Comparison of ENCODE assay signal across 8 cellular contexts in the genomic region with DNA sequence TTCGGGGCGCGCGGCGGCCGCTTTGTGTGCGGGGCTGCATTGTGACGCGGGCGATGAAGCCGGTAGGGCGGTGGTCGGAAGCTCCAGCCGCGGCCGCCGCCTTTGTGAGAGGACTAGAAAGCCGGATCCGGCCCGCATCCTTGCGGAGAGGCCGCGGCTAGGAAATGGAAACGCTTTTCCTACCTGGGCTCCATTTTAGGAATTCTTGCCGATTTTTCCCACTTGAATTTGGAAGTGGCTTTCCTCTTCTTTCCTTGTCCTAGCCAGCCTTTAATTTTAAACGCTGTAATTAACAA. TPM values are rescaled to one million over a fixed set of nuclear protein-coding genes. Genes with fewer than 3 reads are reported as not detected.
A peak's percentile ranks its signal among the peaks of the same experiment; 100 is the strongest.
DNase-seq lines count a peak whose midpoint lies in the region; ATAC-seq and TF ChIP-seq lines count a peak whose summit lies in the region.

No MANE protein-coding gene starts in this region.

- POLR2A ChIA-PET in CD4-positive, alpha-beta T cell (lab: Charles Lee), result interaction anchor here (0.8 to 20.8 kb wide), 20 partner anchors 9 to 759 kb away, joined by 3 to 1205 read pairs (median 8); partner anchors contain the start of genes OFD1, RAB9A and TRAPPC2

- H3K27me3 ChIP-seq in CD4-positive, alpha-beta T cell (ENCODE audit: control insufficient read depth, insufficient read depth, low read length), result no peaks in the 10 kb centered on the region

- intact Hi-C loops in CD4-positive, alpha-beta T cell (cut with DNase I, micrococcal nuclease), result loop anchor here (1.0 to 10.0 kb wide), 7 partner anchors 25 to 1059 kb away; partner anchors contain the start of gene TCEANC (in 1 of the 2)
- intact Hi-C loops in dendritic cell treated with granulocyte-macrophage colony-stimulating factor and Interleukin-4, amounts not matched to agents 40 ng/mL and 50 ng/mL, for 4 days (cut with micrococcal nuclease), result loop anchor here (2.0 to 5.0 kb wide), 3 partner anchors 19 to 117 kb away; no protein-coding TSS in a partner anchor

- peak overlapping the region; percentile 91 for H3K27ac ChIP-seq in CD4-positive, alpha-beta T cell (ENCODE audit: low read depth, low read length)

- CTCF ChIA-PET in CD4-positive, alpha-beta T cell (lab: Charles Lee), result interaction anchor here (8.0 to 13.4 kb wide), 2 partner anchors 27 to 116 kb away, joined by 50 to 181 read pairs; no protein-coding TSS in a partner anchor

- H3K27me3 Mint-ChIP-seq in CD4-positive, alpha-beta T cell, result no peaks in the 10 kb centered on the region
- H3K27me3 Mint-ChIP-seq in dendritic cell treated with granulocyte-macrophage colony-stimulating factor and Interleukin-4, amounts not matched to agents 40 ng/mL and 50 ng/mL, for 4 days, result no peaks in the 10 kb centered on the region

- no peaks in the 10 kb centered on the region for H3K9me3 ChIP-seq in CD4-positive, alpha-beta T cell (ENCODE audit: control insufficient read depth, low read length)

- peaks cover 75% of the 10 kb centered on the region for H3K36me3 Mint-ChIP-seq in CD4-positive, alpha-beta T cell (ENCODE audit: low read depth)
- peaks cover 42% of the 10 kb centered on the region for H3K36me3 Mint-ChIP-seq in dendritic cell treated with granulocyte-macrophage colony-stimulating factor and Interleukin-4, amounts not matched to agents 40 ng/mL and 50 ng/mL, for 4 days (ENCODE audit: low read depth)

- H3K4me3 Mint-ChIP-seq in CD4-positive, alpha-beta T cell, result peak overlapping the region; percentile 100
- H3K4me3 Mint-ChIP-seq in dendritic cell treated with granulocyte-macrophage colony-stimulating factor and Interleukin-4, amounts not matched to agents 40 ng/mL and 50 ng/mL, for 4 days, result peak overlapping the region; percentile 98

- H3K27ac Mint-ChIP-seq in CD4-positive, alpha-beta T cell, result peak overlapping the region; percentile 95
- peak overlapping the region; percentile 93 for H3K27ac Mint-ChIP-seq in dendritic cell treated with granulocyte-macrophage colony-stimulating factor and Interleukin-4, amounts not matched to agents 40 ng/mL and 50 ng/mL, for 4 days

- no peaks in the 10 kb centered on the region for H3K9me3 Mint-ChIP-seq in CD4-positive, alpha-beta T cell
- no peaks in the 10 kb centered on the region for H3K9me3 Mint-ChIP-seq in dendritic cell treated with granulocyte-macrophage colony-stimulating factor and Interleukin-4, amounts not matched to agents 40 ng/mL and 50 ng/mL, for 4 days

- ATAC-seq in CD4-positive, alpha-beta T cell (ENCODE audit: poor library complexity), result no peak
- ATAC-seq in HG02840 (IDR thresholded peaks at IDR 0.05; ENCODE audit: low FRiP score, unreplicated experiment), result no peak

- DNase-seq in CD4-positive, alpha-beta T cell, result peak in 1 of 10 experiments; percentile 36
- DNase-seq in LHCN-M2 (ENCODE audit: low read depth) (peak; percentile 26), myocyte (ENCODE audit: low read depth) (peak; percentile 20), SW 1271 (lab: John Stamatoyannopoulos, UW) (no peak), RKO (ENCODE audit: low spot score) (no peak), dermis blood vessel endothelial cell (no peak)

- TF ChIP-seq CTCF in CD4-positive, alpha-beta T cell (IDR thresholded peaks at IDR 0.05), result no peak

- peaks cover 34% of the 10 kb centered on the region for H3K4me1 Mint-ChIP-seq in CD4-positive, alpha-beta T cell (ENCODE audit: low read depth)
- peaks cover 38% of the 10 kb centered on the region for H3K4me1 Mint-ChIP-seq in dendritic cell treated with granulocyte-macrophage colony-stimulating factor and Interleukin-4, amounts not matched to agents 40 ng/mL and 50 ng/mL, for 4 days (ENCODE audit: low read depth)

RNA-seq across cellular contexts. Expression of gene TMSB4X, which starts 0.7 kb away (rescaled TPM):
- total RNA-seq in CD4-positive, alpha-beta T cell, result 1,000 to 10,000 TPM; 2,621 to 2,738 TPM
- total RNA-seq in LHCN-M2 (2014; rRNA removed) (5,577 and 7,816 TPM in 2 replicates), myocyte (2,306 and 4,478 TPM in 2 replicates), dermis blood vessel endothelial cell (8,354 and 18,147 TPM in 2 replicates)
- polyA plus RNA-seq in LHCN-M2 (2012), result 11,098 TPM
- 5,381 TPM for polyA plus RNA-seq in myocyte (2012)

Comparison
In these comparisons a context has a peak if more than half of its experiments do, and no peak if none do; other contexts are left out.
1. DNase-seq: peak in LHCN-M2 (single experiment) and myocyte (single experiment); none in SW 1271 (0 of 2), RKO (single experiment) and dermis blood vessel endothelial cell (single experiment).